Comparison of ENCODE assay signal across 16 cellular contexts in genomic region chr14:90630407-90630806, GRCh38.
DNase-seq lines count a peak whose midpoint lies in the region; ATAC-seq and TF ChIP-seq lines count a peak whose summit lies in the region.
"Had no signal": no experiment of that assay in that cellular context is flagged by ENCODE, and none has a peak within 500 bp of the region (broad histone marks: within the 10 kb centered on the region; RNA-seq: fewer than 3 reads in every experiment).

No MANE protein-coding gene starts in this region.

- DNase-seq in HL-60 (ENCODE audit: low read depth in 1 of 2, low spot score in 1 of 2) (peak; percentile 77 to 85), SIG-M5 (lab: John Stamatoyannopoulos, UW) (peak; percentile 92), right cardiac atrium (no peak), HCEC 1CT (no peak), H4 (ENCODE audit: low spot score) (no peak), DMS53 (lab: John Stamatoyannopoulos, UW) (no peak), NCI-H526 treated with DMSO at 0.1 percent for 48 hours (lab: John Stamatoyannopoulos, UW) (no peak)
- DNase-seq: DMS79 treated with DMSO at 0.1 percent for 48 hours; NCI-H2081; NK-92 treated with Interleukin-12 subunit alpha and Interleukin-12 subunit beta, amount 100 ng/mL, for 24 hours; stimulated activated CD4-positive, alpha-beta T cell treated with anti-CD3 and anti-CD28 coated beads, Interleukin-2, amount 100 ng/mL, for 24 hours; uterus; WERI-Rb-1 had no signal

- peaks cover 13% of the 10 kb centered on the region for H3K4me1 ChIP-seq in right cardiac atrium (ENCODE audit: control insufficient read depth, insufficient read depth, low read length)
- H3K4me1 ChIP-seq in rectal smooth muscle tissue (ENCODE audit: control insufficient read depth, insufficient read depth, low read length): peaks cover 38% of the 10 kb centered on the region
- H3K4me1 ChIP-seq: uterus had no signal

- no peaks in the 10 kb centered on the region for H3K9me3 ChIP-seq in right cardiac atrium (ENCODE audit: control insufficient read depth, low read length)
- H3K9me3 ChIP-seq: uterus had no signal

- peak; percentile 36 to 43 for ATAC-seq in right cardiac atrium
- ATAC-seq: SK-N-SH treated with all-trans-retinoic acid at 6 μM for 48 hours had no signal

- 65% methylated on average over 7 of the region's 7 CpGs for WGBS in right cardiac atrium

- no peak for TF ChIP-seq CTCF in HL-60 (IDR thresholded peaks at IDR 0.05; ENCODE audit: insufficient read depth, low read length)

- intact Hi-C loops in right cardiac atrium (cut with DNase I): no loop called here

- no peaks in the 10 kb centered on the region for H3K27me3 ChIP-seq in HL-60 (ENCODE audit: insufficient read depth, poor library complexity, severe bottlenecking)
- no peaks in the 10 kb centered on the region for H3K27me3 ChIP-seq in right cardiac atrium (ENCODE audit: control insufficient read depth, insufficient read depth)
- H3K27me3 ChIP-seq in rectal smooth muscle tissue (ENCODE audit: control insufficient read depth, insufficient read depth, low read length): no peaks in the 10 kb centered on the region
- H3K27me3 ChIP-seq: uterus had no signal

- H3K36me3 ChIP-seq in rectal smooth muscle tissue (ENCODE audit: control insufficient read depth, insufficient read depth, low read length): no peaks in the 10 kb centered on the region
- H3K36me3 ChIP-seq: uterus had no signal

- H3K27ac ChIP-seq in HL-60 (replicated peaks) (peak overlapping the region; percentile 77), right cardiac atrium (ENCODE audit: low read length) (no peak overlapping the region), rectal smooth muscle tissue (ENCODE audit: low read depth, low read length) (peak overlapping the region; percentile 27)
- H3K27ac ChIP-seq: uterus, WERI-Rb-1 had no signal

- no peak overlapping the region for H3K9ac ChIP-seq in rectal smooth muscle tissue (ENCODE audit: low read length)
- H3K9ac ChIP-seq: parathyroid adenoma had no signal

- H3K4me3 ChIP-seq in HL-60 (replicated peaks; ENCODE audit: insufficient read depth, low read length): no peak overlapping the region
- H3K4me3 ChIP-seq in right cardiac atrium (ENCODE audit: low read length): no peak overlapping the region
- no peak overlapping the region for H3K4me3 ChIP-seq in rectal smooth muscle tissue (ENCODE audit: low read length)
- H3K4me3 ChIP-seq: uterus had no signal

Comparison
In these comparisons a context has a peak if more than half of its experiments do, and no peak if none do; other contexts are left out.
1. DNase-seq: peak in HL-60 (2 of 2) and SIG-M5 (single experiment); none in right cardiac atrium (0 of 3), HCEC 1CT (single experiment), H4 (single experiment), DMS53 (single experiment) and NCI-H526 treated with DMSO at 0.1 percent for 48 hours (single experiment).